In the genomic region with DNA sequence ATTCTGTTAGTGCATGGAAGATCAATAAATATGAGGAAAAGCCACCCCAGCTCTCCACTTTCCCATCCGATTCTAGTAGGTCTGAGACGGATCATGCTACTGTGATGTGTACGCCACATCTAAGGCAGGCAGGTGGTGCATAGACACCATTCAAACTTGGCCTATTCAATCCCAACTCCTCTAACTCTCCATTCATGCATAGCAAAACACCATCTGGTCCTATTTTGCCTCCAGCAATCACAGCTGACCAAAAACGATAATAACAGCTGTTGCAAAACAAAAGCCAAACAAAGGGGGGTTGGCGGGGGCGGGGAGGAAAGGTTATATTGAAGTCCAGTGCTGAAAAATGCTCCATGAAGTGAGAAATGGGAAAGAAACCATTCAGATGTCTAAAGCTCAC, we compare ENCODE assay signal across 14 cellular contexts.
DNase-seq lines count a peak whose midpoint lies in the region; ATAC-seq, FAIRE-seq and TF ChIP-seq lines count a peak whose summit lies in the region.
"Had no signal": no experiment of that assay in that cellular context is flagged by ENCODE, and none has a peak within 500 bp of the region (broad histone marks: within the 10 kb centered on the region; RNA-seq: fewer than 3 reads in every experiment).

No MANE protein-coding gene starts in this region.

- WGBS in upper lobe of left lung, 2 donors: 74 to 80% methylated on average over 6 of the region's 6 CpGs

- H3K4me1 ChIP-seq in BE2C (peaks cover 14% of the 10 kb centered on the region), upper lobe of left lung (no peaks in the 10 kb centered on the region)
- H3K4me1 ChIP-seq: A549 had no signal

- H3K27ac Mint-ChIP-seq in activated naive CD4-positive, alpha-beta T cell treated with anti-CD3 and anti-CD28 coated beads, Interleukin-2, amount 50 U/mL, for 72 hours: no peak overlapping the region
- H3K27ac Mint-ChIP-seq: stimulated activated effector memory CD8-positive, alpha-beta T cell treated with anti-CD3 and anti-CD28 coated beads, Interleukin-12 subunit alpha, Interleukin-12 subunit beta, amount 100 ng/mL, for 72 hours had no signal

- TF ChIP-seq EP300 in upper lobe of left lung (IDR thresholded peaks at IDR 0.05): no peak

- peak overlapping the region; percentile 28; the same call in 1 of the 2 replicates for H3K4me3 ChIP-seq in BE2C (ENCODE audit: low read depth, low read length)
- H3K4me3 ChIP-seq in upper lobe of left lung: no peak overlapping the region
- H3K4me3 ChIP-seq: A549 had no signal

- TF ChIP-seq CTCF in BE2C (IDR thresholded peaks at IDR 0.05; ENCODE audit: low read depth, low read length) (peak; percentile 50), upper lobe of left lung (IDR thresholded peaks at IDR 0.05) (no peak)

- H3K27ac ChIP-seq in upper lobe of left lung: no peak overlapping the region
- H3K27ac ChIP-seq: A549, neutrophil had no signal

- DNase-seq in BE2C: peak; percentile 84
- peak; percentile 93 for DNase-seq in NCI-H146 treated with DMSO at 0.1 percent for 48 hours (lab: John Stamatoyannopoulos, UW; ENCODE audit: unreplicated experiment)
- peak; percentile 88 for DNase-seq in NCI-H526 treated with DMSO at 0.1 percent for 48 hours (lab: John Stamatoyannopoulos, UW)
- no peak for DNase-seq in activated naive CD4-positive, alpha-beta T cell treated with anti-CD3 and anti-CD28 coated beads, Interleukin-2, amount 50 U/mL, for 72 hours (ENCODE audit: low spot score in 2 of 2)
- DNase-seq in upper lobe of left lung: no peak
- DNase-seq: activated CD4-positive, alpha-beta T cell treated with anti-CD3 and anti-CD28 coated beads, Interleukin-2, amount 50 U/mL, for 48 hours; activated naive CD4-positive, alpha-beta T cell treated with Interleukin-2 at 50 U/mL for 16 hours; kidney glomerular epithelial cell had no signal

- ATAC-seq in activated naive CD4-positive, alpha-beta T cell treated with anti-CD3 and anti-CD28 coated beads, Interleukin-2, amount 50 U/mL, for 72 hours: no peak
- ATAC-seq in GM19035 (IDR thresholded peaks at IDR 0.05; ENCODE audit: unreplicated experiment) (no peak), upper lobe of left lung (ENCODE audit: low FRiP score in 2 of 2) (no peak), HG03460 (IDR thresholded peaks at IDR 0.05; ENCODE audit: unreplicated experiment) (no peak)
- ATAC-seq: A549; stimulated activated effector memory CD8-positive, alpha-beta T cell treated with anti-CD3 and anti-CD28 coated beads, Interleukin-12 subunit alpha, Interleukin-12 subunit beta, amount 100 ng/mL, for 72 hours had no signal

- no peak for TF ChIP-seq POLR2A in upper lobe of left lung (IDR thresholded peaks at IDR 0.05)

- H3K36me3 Mint-ChIP-seq in activated naive CD4-positive, alpha-beta T cell treated with anti-CD3 and anti-CD28 coated beads, Interleukin-2, amount 50 U/mL, for 72 hours: peaks cover 0 to 6% of the 10 kb centered on the region in 2 donors
- H3K36me3 Mint-ChIP-seq: stimulated activated effector memory CD8-positive, alpha-beta T cell treated with anti-CD3 and anti-CD28 coated beads, Interleukin-12 subunit alpha, Interleukin-12 subunit beta, amount 100 ng/mL, for 72 hours had no signal

- peaks cover 11 to 20% of the 10 kb centered on the region in 2 donors for H3K9me3 Mint-ChIP-seq in activated naive CD4-positive, alpha-beta T cell treated with anti-CD3 and anti-CD28 coated beads, Interleukin-2, amount 50 U/mL, for 72 hours
- H3K9me3 Mint-ChIP-seq: stimulated activated effector memory CD8-positive, alpha-beta T cell treated with anti-CD3 and anti-CD28 coated beads, Interleukin-12 subunit alpha, Interleukin-12 subunit beta, amount 100 ng/mL, for 72 hours had no signal

- H3K27me3 ChIP-seq in BE2C: no peaks in the 10 kb centered on the region
- no peaks in the 10 kb centered on the region for H3K27me3 ChIP-seq in upper lobe of left lung
- H3K27me3 ChIP-seq: neutrophil had no signal

- peak; percentile 90 for FAIRE-seq in islet of Langerhans (lab: Jason Lieb, UNC)
- FAIRE-seq: A549 had no signal

- H3K36me3 ChIP-seq in BE2C: no peaks in the 10 kb centered on the region
- peaks cover 0 to 4% (median 0%) of the 10 kb centered on the region in 4 donors for H3K36me3 ChIP-seq in upper lobe of left lung
- H3K36me3 ChIP-seq: neutrophil had no signal

- H3K9me3 ChIP-seq in BE2C (no peaks in the 10 kb centered on the region), upper lobe of left lung (no peaks in the 10 kb centered on the region)
- H3K9me3 ChIP-seq: A549, neutrophil had no signal

Comparison
In these comparisons a context has a peak if more than half of its experiments do, and no peak if none do; other contexts are left out.
1. DNase-seq: peak in BE2C (single experiment), NCI-H146 treated with DMSO at 0.1 percent for 48 hours (single experiment) and NCI-H526 treated with DMSO at 0.1 percent for 48 hours (single experiment); none in activated naive CD4-positive, alpha-beta T cell treated with anti-CD3 and anti-CD28 coated beads, Interleukin-2, amount 50 U/mL, for 72 hours (0 of 2) and upper lobe of left lung (0 of 2).